1 cellular context compared by ENCODE assay signal in genomic region chr17:74426551-74427047, GRCh38.
A peak's percentile ranks its signal among the peaks of the same experiment; 100 is the strongest.
TF ChIP-seq lines count a peak whose summit lies in the region.

No MANE protein-coding gene starts in this region.

TF ChIP-seq in HepG2, 621 proteins besides CTCF, POLR2A, EP300 and RAD21 (continues in another document):
- TF ChIP-seq ZNF563 (CRISPR knock-in tag; IDR thresholded peaks at IDR 0.05): peak; percentile 6; the same call in 1 of the 2 replicates
- peak; percentile 36; the same call in 1 of the 2 replicates for TF ChIP-seq MEIS2 (CRISPR knock-in tag; IDR thresholded peaks at IDR 0.05)
- no peak for TF ChIP-seq ZNF484 (CRISPR knock-in tag; IDR thresholded peaks at IDR 0.05; ENCODE audit: borderline replicate concordance, low read depth)
- peak; percentile 87 for TF ChIP-seq ZNF318 (CRISPR knock-in tag; IDR thresholded peaks at IDR 0.05)
- 0 out of 2 replicates have a peak, but pooled peaks have one; percentile 15 for TF ChIP-seq HOXA5 (CRISPR knock-in tag; IDR thresholded peaks at IDR 0.05)
- TF ChIP-seq THAP9 (CRISPR knock-in tag; IDR thresholded peaks at IDR 0.05; ENCODE audit: borderline replicate concordance): 0 out of 2 replicates have a peak, but pooled peaks have one; percentile 60
- TF ChIP-seq ATF5 (CRISPR knock-in tag; IDR thresholded peaks at IDR 0.05; ENCODE audit: low read depth): no peak
- 0 out of 2 replicates have a peak, but pooled peaks have one; percentile 10 for TF ChIP-seq LRRFIP1 (CRISPR knock-in tag; conservative IDR thresholded peaks at IDR 0.05)
- 0 out of 2 replicates have a peak, but pooled peaks have one; percentile 20 for TF ChIP-seq MYC (CRISPR knock-in tag; IDR thresholded peaks at IDR 0.05; ENCODE audit: borderline replicate concordance)
- 0 out of 2 replicates have a peak, but pooled peaks have one; percentile 11 for TF ChIP-seq ZNF225 (CRISPR knock-in tag; IDR thresholded peaks at IDR 0.05)
- peak; percentile 42; the same call in 1 of the 2 replicates for TF ChIP-seq ZNF766 (CRISPR knock-in tag; IDR thresholded peaks at IDR 0.05; ENCODE audit: borderline replicate concordance)
- 0 out of 2 replicates have a peak, but pooled peaks have one; percentile 16 for TF ChIP-seq SP4 (CRISPR knock-in tag; IDR thresholded peaks at IDR 0.05)
- TF ChIP-seq HNF1A (IDR thresholded peaks at IDR 0.05; ENCODE audit: low read depth): 0 out of 2 replicates have a peak, but pooled peaks have one; percentile 12
- no peak for TF ChIP-seq HNF1A (CRISPR knock-in tag; IDR thresholded peaks at IDR 0.05; ENCODE audit: borderline replicate concordance)
- TF ChIP-seq SAFB2 (CRISPR knock-in tag; IDR thresholded peaks at IDR 0.05; ENCODE audit: borderline replicate concordance, low read depth): peak; percentile 12; the same call in 1 of the 2 replicates
- TF ChIP-seq FUBP1 (CRISPR knock-in tag; IDR thresholded peaks at IDR 0.05; ENCODE audit: borderline replicate concordance): 0 out of 2 replicates have a peak, but pooled peaks have one; percentile 67
- peak; percentile 36; the same call in 1 of the 2 replicates for TF ChIP-seq ZNF609 (CRISPR knock-in tag; IDR thresholded peaks at IDR 0.05; ENCODE audit: borderline replicate concordance)
- no peak for TF ChIP-seq NCOA2 (CRISPR knock-in tag; IDR thresholded peaks at IDR 0.05)
- TF ChIP-seq ZNF83 (CRISPR knock-in tag; IDR thresholded peaks at IDR 0.05; ENCODE audit: borderline replicate concordance): peak; percentile 89; the same call in 1 of the 2 replicates
- no peak for TF ChIP-seq POGZ (CRISPR knock-in tag; IDR thresholded peaks at IDR 0.05)
